ENCODE assay signal across 10 cellular contexts in the genomic region with DNA sequence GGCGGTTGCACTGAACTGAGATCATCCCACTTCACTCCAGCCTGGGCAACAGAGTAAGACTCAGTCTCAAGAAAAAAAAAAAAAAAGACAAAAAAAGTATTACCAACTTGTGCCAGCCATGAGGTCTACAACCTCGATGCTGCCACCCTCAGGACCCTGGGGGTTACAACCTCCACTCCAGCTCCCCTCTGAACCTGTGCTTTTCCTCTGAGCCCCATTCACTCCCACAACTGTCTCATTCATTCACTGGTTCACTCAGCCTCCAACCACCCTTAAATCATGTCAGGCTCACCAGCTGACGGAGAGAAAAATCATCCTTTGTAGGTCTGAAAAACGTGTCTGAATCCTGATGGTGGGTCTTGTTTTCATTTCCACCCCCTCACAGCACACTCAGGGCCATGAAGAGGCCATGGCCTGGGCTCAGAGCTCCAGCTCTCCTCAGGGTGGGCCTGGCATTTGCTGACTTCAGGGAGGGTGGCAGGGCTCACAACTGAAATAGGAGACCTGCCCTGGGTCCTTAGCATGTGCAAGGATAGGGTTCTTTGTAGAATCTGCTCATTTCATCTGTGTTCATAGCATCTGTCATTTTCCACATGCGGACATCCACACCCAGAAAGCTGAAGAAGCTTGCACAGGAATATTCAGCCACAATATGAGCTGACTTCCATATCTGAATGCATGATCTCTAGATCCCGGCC. TPM values are rescaled to one million over a fixed set of nuclear protein-coding genes. Genes with fewer than 3 reads are reported as not detected.
DNase-seq lines count a peak whose midpoint lies in the region; ATAC-seq and TF ChIP-seq lines count a peak whose summit lies in the region.
"Had no signal": no experiment of that assay in that cellular context is flagged by ENCODE, and none has a peak within 500 bp of the region (broad histone marks: within the 10 kb centered on the region; RNA-seq: fewer than 3 reads in every experiment).

No MANE protein-coding gene starts in this region.

- H3K9me3 Mint-ChIP-seq in endodermal cell: no peaks in the 10 kb centered on the region
- H3K9me3 Mint-ChIP-seq in activated T-helper 17 cell treated with anti-CD3 and anti-CD28 coated beads, Interleukin-2, amount 50 U/mL, for 72 hours: no peaks in the 10 kb centered on the region

- 64 to 71% methylated on average over 4 to 6 of the region's 6 CpGs for WGBS in endodermal cell (ENCODE audit: insufficient coverage in 1 of 2, insufficient read length in 1 of 2), 2 experiments

- no peak overlapping the region for H3K4me3 Mint-ChIP-seq in endodermal cell
- H3K4me3 Mint-ChIP-seq in activated T-helper 17 cell treated with anti-CD3 and anti-CD28 coated beads, Interleukin-2, amount 50 U/mL, for 72 hours: no peak overlapping the region

- H3K9me3 ChIP-seq in endodermal cell (ENCODE audit: control insufficient read depth, low read length): no peaks in the 10 kb centered on the region

- no peak overlapping the region for H3K4me3 ChIP-seq in endodermal cell (ENCODE audit: low read length)

- no peak overlapping the region for H3K27ac ChIP-seq in endodermal cell (ENCODE audit: low read depth, low read length)

- H3K4me1 ChIP-seq in endodermal cell (ENCODE audit: control insufficient read depth, insufficient read depth, low read length): no peaks in the 10 kb centered on the region

- no peak overlapping the region for H3K9ac ChIP-seq in endodermal cell (ENCODE audit: extremely low read depth, low read length, poor library complexity, severe bottlenecking)

- DNase-seq in stimulated activated CD4-positive, alpha-beta T cell treated with anti-CD3 and anti-CD28 coated beads, Interleukin-12 subunit alpha, Interleukin-12 subunit beta, amount 100 ng/mL, for 4 hours: peak; percentile 30
- no peak for DNase-seq in stimulated activated CD4-positive, alpha-beta T cell treated with anti-CD3 and anti-CD28 coated beads, Interleukin-2, amount 100 ng/mL, for 48 hours
- DNase-seq in endodermal cell (peak; percentile 80), epidermal melanocyte (ENCODE audit: insufficient read length, low spot score) (no peak)
- DNase-seq: NCI-H2227 treated with DMSO at 0.1 percent for 48 hours had no signal

- H3K4me1 Mint-ChIP-seq in endodermal cell: peaks cover 10% of the 10 kb centered on the region
- peaks cover 23% of the 10 kb centered on the region for H3K4me1 Mint-ChIP-seq in activated T-helper 17 cell treated with anti-CD3 and anti-CD28 coated beads, Interleukin-2, amount 50 U/mL, for 72 hours

- no peak overlapping the region for H3K27ac Mint-ChIP-seq in endodermal cell
- no peak overlapping the region for H3K27ac Mint-ChIP-seq in activated T-helper 17 cell treated with anti-CD3 and anti-CD28 coated beads, Interleukin-2, amount 50 U/mL, for 72 hours

- ATAC-seq in SK-N-SH treated with all-trans-retinoic acid at 6 μM for 48 hours: peak; percentile 16; the same call in 2 of the 3 replicates
- ATAC-seq in HG03108 (IDR thresholded peaks at IDR 0.05; ENCODE audit: unreplicated experiment): no peak
- no peak for ATAC-seq in activated T-helper 17 cell treated with anti-CD3 and anti-CD28 coated beads, Interleukin-2, amount 50 U/mL, for 72 hours (replicated peaks)
- ATAC-seq in GM18511 (IDR thresholded peaks at IDR 0.05; ENCODE audit: unreplicated experiment): no peak
- ATAC-seq: sciatic nerve had no signal

- H3K27me3 ChIP-seq in endodermal cell (ENCODE audit: control insufficient read depth, insufficient read depth, low read length, poor library complexity, severe bottlenecking): peaks cover 100% of the 10 kb centered on the region

- TF ChIP-seq CTCF in endodermal cell (conservative IDR thresholded peaks at IDR 0.05): peak; percentile 68

- H3K27me3 Mint-ChIP-seq in endodermal cell (ENCODE audit: insufficient read depth): peaks cover 99% of the 10 kb centered on the region
- H3K27me3 Mint-ChIP-seq in activated T-helper 17 cell treated with anti-CD3 and anti-CD28 coated beads, Interleukin-2, amount 50 U/mL, for 72 hours: peaks cover 58% of the 10 kb centered on the region

- H3K36me3 ChIP-seq in endodermal cell (ENCODE audit: control insufficient read depth, insufficient read depth, low read length): no peaks in the 10 kb centered on the region

- no peaks in the 10 kb centered on the region for H3K36me3 Mint-ChIP-seq in endodermal cell (ENCODE audit: low read depth)
- peaks cover 19% of the 10 kb centered on the region for H3K36me3 Mint-ChIP-seq in activated T-helper 17 cell treated with anti-CD3 and anti-CD28 coated beads, Interleukin-2, amount 50 U/mL, for 72 hours (ENCODE audit: low read depth)

TF ChIP-seq in SK-N-SH treated with all-trans-retinoic acid at 6 μM for 48 hours, 23 proteins besides CTCF, POLR2A, EP300 and RAD21:
- no peak for TF ChIP-seq ZFP3 (CRISPR knock-in tag; IDR thresholded peaks at IDR 0.05)
- TF ChIP-seq ESRRG (CRISPR knock-in tag; IDR thresholded peaks at IDR 0.05): no peak
- TF ChIP-seq, protein P1, sequence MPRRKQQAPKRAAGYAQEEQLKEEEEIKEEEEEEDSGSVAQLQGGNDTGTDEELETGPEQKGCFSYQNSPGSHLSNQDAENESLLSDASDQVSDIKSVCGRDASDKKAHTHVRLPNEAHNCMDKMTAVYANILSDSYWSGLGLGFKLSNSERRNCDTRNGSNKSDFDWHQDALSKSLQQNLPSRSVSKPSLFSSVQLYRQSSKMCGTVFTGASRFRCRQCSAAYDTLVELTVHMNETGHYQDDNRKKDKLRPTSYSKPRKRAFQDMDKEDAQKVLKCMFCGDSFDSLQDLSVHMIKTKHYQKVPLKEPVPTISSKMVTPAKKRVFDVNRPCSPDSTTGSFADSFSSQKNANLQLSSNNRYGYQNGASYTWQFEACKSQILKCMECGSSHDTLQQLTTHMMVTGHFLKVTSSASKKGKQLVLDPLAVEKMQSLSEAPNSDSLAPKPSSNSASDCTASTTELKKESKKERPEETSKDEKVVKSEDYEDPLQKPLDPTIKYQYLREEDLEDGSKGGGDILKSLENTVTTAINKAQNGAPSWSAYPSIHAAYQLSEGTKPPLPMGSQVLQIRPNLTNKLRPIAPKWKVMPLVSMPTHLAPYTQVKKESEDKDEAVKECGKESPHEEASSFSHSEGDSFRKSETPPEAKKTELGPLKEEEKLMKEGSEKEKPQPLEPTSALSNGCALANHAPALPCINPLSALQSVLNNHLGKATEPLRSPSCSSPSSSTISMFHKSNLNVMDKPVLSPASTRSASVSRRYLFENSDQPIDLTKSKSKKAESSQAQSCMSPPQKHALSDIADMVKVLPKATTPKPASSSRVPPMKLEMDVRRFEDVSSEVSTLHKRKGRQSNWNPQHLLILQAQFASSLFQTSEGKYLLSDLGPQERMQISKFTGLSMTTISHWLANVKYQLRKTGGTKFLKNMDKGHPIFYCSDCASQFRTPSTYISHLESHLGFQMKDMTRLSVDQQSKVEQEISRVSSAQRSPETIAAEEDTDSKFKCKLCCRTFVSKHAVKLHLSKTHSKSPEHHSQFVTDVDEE (CRISPR knock-in tag; IDR thresholded peaks at IDR 0.05): no peak
- TF ChIP-seq, protein P2, sequence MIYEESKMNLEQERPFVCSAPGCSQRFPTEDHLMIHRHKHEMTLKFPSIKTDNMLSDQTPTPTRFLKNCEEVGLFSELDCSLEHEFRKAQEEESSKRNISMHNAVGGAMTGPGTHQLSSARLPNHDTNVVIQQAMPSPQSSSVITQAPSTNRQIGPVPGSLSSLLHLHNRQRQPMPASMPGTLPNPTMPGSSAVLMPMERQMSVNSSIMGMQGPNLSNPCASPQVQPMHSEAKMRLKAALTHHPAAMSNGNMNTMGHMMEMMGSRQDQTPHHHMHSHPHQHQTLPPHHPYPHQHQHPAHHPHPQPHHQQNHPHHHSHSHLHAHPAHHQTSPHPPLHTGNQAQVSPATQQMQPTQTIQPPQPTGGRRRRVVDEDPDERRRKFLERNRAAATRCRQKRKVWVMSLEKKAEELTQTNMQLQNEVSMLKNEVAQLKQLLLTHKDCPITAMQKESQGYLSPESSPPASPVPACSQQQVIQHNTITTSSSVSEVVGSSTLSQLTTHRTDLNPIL (CRISPR knock-in tag; IDR thresholded peaks at IDR 0.05; ENCODE audit: low read depth): no peak
- no peak for TF ChIP-seq PPARA (CRISPR knock-in tag; IDR thresholded peaks at IDR 0.05; ENCODE audit: borderline replicate concordance)

RNA-seq across cellular contexts. Expression of a gene that starts 1.9 kb away (rescaled TPM):
- under 1 TPM; 0.31 to 0.55 TPM for total RNA-seq in endodermal cell
- 4.0 TPM for polyA plus RNA-seq in endodermal cell (2013, experiment 1 of 2)
- polyA plus RNA-seq in endodermal cell (2013, experiment 2 of 2): 2.5 TPM
- total RNA-seq in activated T-helper 17 cell treated with anti-CD3 and anti-CD28 coated beads, Interleukin-2, amount 50 U/mL, for 72 hours: under 1 TPM; 0.35 to 0.48 TPM
- total RNA-seq: sciatic nerve had no signal

RNA-seq across cellular contexts. Expression of a gene that starts 20.1 kb away (rescaled TPM):
- under 1 TPM in 1 of 2 donors, not detected in 1; 0.20 TPM for total RNA-seq in endodermal cell
- polyA plus RNA-seq in endodermal cell (2013, experiment 1 of 2): 0.78 TPM
- polyA plus RNA-seq in endodermal cell (2013, experiment 2 of 2): 0.58 TPM
- not detected for total RNA-seq in activated T-helper 17 cell treated with anti-CD3 and anti-CD28 coated beads, Interleukin-2, amount 50 U/mL, for 72 hours

RNA-seq across cellular contexts. Expression of a gene that starts 39.0 kb away (rescaled TPM):
- not detected for total RNA-seq in endodermal cell
- not detected for polyA plus RNA-seq in endodermal cell (2013, experiment 1 of 2)
- polyA plus RNA-seq in endodermal cell (2013, experiment 2 of 2): not detected
- not detected for total RNA-seq in activated T-helper 17 cell treated with anti-CD3 and anti-CD28 coated beads, Interleukin-2, amount 50 U/mL, for 72 hours

Comparison
In these comparisons a context has a peak if more than half of its experiments do, and no peak if none do; other contexts are left out.
1. DNase-seq: peak in stimulated activated CD4-positive, alpha-beta T cell treated with anti-CD3 and anti-CD28 coated beads, Interleukin-12 subunit alpha, Interleukin-12 subunit beta, amount 100 ng/mL, for 4 hours (single experiment) and endodermal cell (single experiment); none in stimulated activated CD4-positive, alpha-beta T cell treated with anti-CD3 and anti-CD28 coated beads, Interleukin-2, amount 100 ng/mL, for 48 hours (0 of 2) and epidermal melanocyte (single experiment).